ENCODE assay signal across 19 cellular contexts in genomic region chr20:11853359-11853758, GRCh38.
"Had no signal": no experiment of that assay in that cellular context is flagged by ENCODE, and none has a peak within 500 bp of the region (broad histone marks: within the 10 kb centered on the region; RNA-seq: fewer than 3 reads in every experiment).

No MANE protein-coding gene starts in this region.

- H3K36me3 Mint-ChIP-seq: activated CD4-positive, alpha-beta memory T cell treated with anti-CD3 and anti-CD28 coated beads for 36 hours; activated naive CD8-positive, alpha-beta T cell treated with anti-CD3 and anti-CD28 coated beads for 36 hours had no signal

- H3K79me2 ChIP-seq: parathyroid adenoma had no signal

- H3K4me3 Mint-ChIP-seq: activated B cell treated with CpG ODN at 0.5 μM for 24 hours; activated CD4-positive, alpha-beta memory T cell treated with anti-CD3 and anti-CD28 coated beads for 36 hours; activated naive CD8-positive, alpha-beta T cell treated with anti-CD3 and anti-CD28 coated beads for 36 hours; nephron; stimulated activated naive CD8-positive, alpha-beta T cell treated with anti-CD3 and anti-CD28 coated beads, Interleukin-15, Interleukin-2, amounts not matched to agents 100 ng/mL and 50 ng/mL, for 24 hours; T-helper 17 cell had no signal

- H3K27ac Mint-ChIP-seq: activated B cell treated with CpG ODN at 0.5 μM for 24 hours; activated CD4-positive, alpha-beta memory T cell treated with anti-CD3 and anti-CD28 coated beads for 36 hours; activated naive CD8-positive, alpha-beta T cell treated with anti-CD3 and anti-CD28 coated beads for 36 hours; nephron; stimulated activated naive CD8-positive, alpha-beta T cell treated with anti-CD3 and anti-CD28 coated beads, Interleukin-15, Interleukin-2, amounts not matched to agents 100 ng/mL and 50 ng/mL, for 24 hours; T-helper 17 cell had no signal

- H3K36me3 ChIP-seq: esophagus squamous epithelium, left ventricle myocardium inferior, tibial artery had no signal

- H2AFZ ChIP-seq: parathyroid adenoma had no signal

- H3K27ac ChIP-seq: esophagus squamous epithelium, left ventricle myocardium inferior, parathyroid adenoma, tibial artery had no signal

- DNase-seq: activated B cell treated with CpG ODN at 0.5 μM for 24 hours; activated CD4-positive, alpha-beta memory T cell treated with anti-CD3 and anti-CD28 coated beads for 36 hours; activated CD4-positive, alpha-beta T cell treated with anti-CD3 and anti-CD28 coated beads for 48 hours; activated naive CD4-positive, alpha-beta T cell treated with Interleukin-2 at 50 U/mL for 16 hours; activated naive CD8-positive, alpha-beta T cell treated with anti-CD3 and anti-CD28 coated beads for 36 hours; activated T-cell treated with anti-CD3 and anti-CD28 coated beads, Interleukin-2, amount 50 U/mL, for 48 hours; amygdala; effector memory CD4-positive, alpha-beta T cell; esophagus squamous epithelium; kidney glomerular epithelial cell; left ventricle myocardium inferior; right cardiac atrium; stimulated activated CD4-positive, alpha-beta T cell treated with anti-CD3 and anti-CD28 coated beads, Interleukin-12 subunit alpha, Interleukin-12 subunit beta, amount 100 ng/mL, for 4 hours; stimulated activated CD4-positive, alpha-beta T cell treated with anti-CD3 and anti-CD28 coated beads, Interleukin-4, amount 100 ng/mL, for 4 hours; T-helper 17 cell; tibial artery had no signal

- H3K9ac ChIP-seq: parathyroid adenoma had no signal

- H3K4me1 ChIP-seq: left ventricle myocardium inferior, parathyroid adenoma, tibial artery had no signal

- H3K27me3 ChIP-seq: esophagus squamous epithelium, tibial artery had no signal

- H3K4me1 Mint-ChIP-seq: activated B cell treated with CpG ODN at 0.5 μM for 24 hours; activated naive CD8-positive, alpha-beta T cell treated with anti-CD3 and anti-CD28 coated beads for 36 hours; T-helper 17 cell had no signal

- H3K27me3 Mint-ChIP-seq: activated B cell treated with CpG ODN at 0.5 μM for 24 hours; activated CD4-positive, alpha-beta memory T cell treated with anti-CD3 and anti-CD28 coated beads for 36 hours; stimulated activated naive CD8-positive, alpha-beta T cell treated with anti-CD3 and anti-CD28 coated beads, Interleukin-15, Interleukin-2, amounts not matched to agents 100 ng/mL and 50 ng/mL, for 24 hours; T-helper 17 cell had no signal

- H3K9me3 ChIP-seq: esophagus squamous epithelium, left ventricle myocardium inferior, tibial artery had no signal

- H3K4me3 ChIP-seq: esophagus squamous epithelium, left ventricle myocardium inferior, tibial artery had no signal

- ATAC-seq: right cardiac atrium, T-helper 17 cell had no signal
